In the genomic region with DNA sequence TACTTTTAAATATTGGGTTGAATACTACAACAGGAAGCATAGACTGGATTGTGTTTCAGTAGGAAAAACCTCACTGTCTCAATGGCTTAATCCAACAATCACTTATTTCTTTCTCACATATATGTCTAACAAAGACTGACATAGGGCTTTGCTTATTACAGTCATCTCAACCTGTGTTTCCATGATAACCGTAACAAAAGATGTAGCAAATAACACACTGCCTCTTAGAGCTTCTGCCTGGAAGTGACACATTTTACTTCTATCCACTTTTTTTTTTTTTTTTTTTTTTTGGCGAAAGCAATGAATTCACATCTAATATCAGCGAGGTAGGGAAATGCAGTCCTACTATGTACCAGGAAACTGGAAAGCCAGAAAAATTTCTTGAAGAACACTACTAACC, we compare ENCODE assay signal across 18 cellular contexts.
A peak's percentile ranks its signal among the peaks of the same experiment; 100 is the strongest.
DNase-seq lines count a peak whose midpoint lies in the region; ATAC-seq, FAIRE-seq and TF ChIP-seq lines count a peak whose summit lies in the region.
"Had no signal": no experiment of that assay in that cellular context is flagged by ENCODE, and none has a peak within 500 bp of the region (broad histone marks: within the 10 kb centered on the region; RNA-seq: fewer than 3 reads in every experiment).

No MANE protein-coding gene starts in this region.

- peak overlapping the region; percentile 70 for H3K27ac Mint-ChIP-seq in HFFc6
- H3K27ac Mint-ChIP-seq: B cell, IgD-negative memory B cell, nephron had no signal

- no peak overlapping the region for H3K9ac ChIP-seq in kidney (ENCODE audit: low read length in 2 of 2)

- no peak for FAIRE-seq in kidney (lab: Jason Lieb, UNC)
- FAIRE-seq: bronchial epithelial cell had no signal

- H3K36me3 ChIP-seq in RWPE2 (ENCODE audit: low read depth), result no peaks in the 10 kb centered on the region
- H3K36me3 ChIP-seq in kidney (ENCODE audit: control insufficient read depth in 1 of 2, insufficient read depth in 2 of 2, low read length in 2 of 2), result no peaks in the 10 kb centered on the region

- H3K4me3 Mint-ChIP-seq in HFFc6, result peak overlapping the region; percentile 23; the same call in 1 of the 2 replicates
- no peak overlapping the region for H3K4me3 Mint-ChIP-seq in activated T-cell treated with anti-CD3 and anti-CD28 coated beads, Interleukin-2, amount 50 U/mL, for 4 hours
- H3K4me3 Mint-ChIP-seq: activated naive CD8-positive, alpha-beta T cell treated with anti-CD3 and anti-CD28 coated beads for 36 hours; B cell; IgD-negative memory B cell; nephron had no signal

- H3K27me3 ChIP-seq in RWPE2 (ENCODE audit: insufficient read depth, poor library complexity, severe bottlenecking) (no peaks in the 10 kb centered on the region), foreskin keratinocyte (no peaks in the 10 kb centered on the region)

- H3K4me3 ChIP-seq in RWPE2 (ENCODE audit: severe bottlenecking) (no peak overlapping the region), kidney (ENCODE audit: low read length in 2 of 2) (no peak overlapping the region)

- ATAC-seq in RWPE2 (ENCODE audit: low read depth), result no peak
- ATAC-seq in foreskin keratinocyte, result peak; percentile 41
- ATAC-seq in activated T-cell treated with anti-CD3 and anti-CD28 coated beads, Interleukin-2, amount 50 U/mL, for 4 hours, result no peak
- ATAC-seq: sciatic nerve had no signal

- no peaks in the 10 kb centered on the region for H3K36me3 Mint-ChIP-seq in HFFc6 (ENCODE audit: low read depth)
- no peaks in the 10 kb centered on the region for H3K36me3 Mint-ChIP-seq in activated T-cell treated with anti-CD3 and anti-CD28 coated beads, Interleukin-2, amount 50 U/mL, for 4 hours (ENCODE audit: insufficient read depth)
- H3K36me3 Mint-ChIP-seq: IgD-negative memory B cell had no signal

- intact Hi-C loops in kidney (cut with DNase I), result no loop called here

- TF ChIP-seq CTCF in HFFc6 (IDR thresholded peaks at IDR 0.05) (peak; percentile 19), RWPE2 (IDR thresholded peaks at IDR 0.05; ENCODE audit: poor library complexity, severe bottlenecking) (no peak), foreskin keratinocyte (conservative IDR thresholded peaks at IDR 0.05) (peak; percentile 41), kidney (IDR thresholded peaks at IDR 0.05; ENCODE audit: borderline replicate concordance, extremely low read depth, insufficient read depth) (no peak)

- H3K27ac ChIP-seq in RWPE2 (ENCODE audit: poor library complexity, severe bottlenecking) (peak overlapping the region; percentile 96), foreskin keratinocyte (no peak overlapping the region), kidney (ENCODE audit: low read depth in 2 of 2, low read length in 2 of 2) (no peak overlapping the region)

- H3K9me3 ChIP-seq in RWPE2 (ENCODE audit: severe bottlenecking) (no peaks in the 10 kb centered on the region), kidney (ENCODE audit: control insufficient read depth in 1 of 2, low read length in 2 of 2) (no peaks in the 10 kb centered on the region)
- H3K9me3 ChIP-seq: Caco-2 had no signal

- no peaks in the 10 kb centered on the region for H3K9me3 Mint-ChIP-seq in HFFc6
- H3K9me3 Mint-ChIP-seq in activated T-cell treated with anti-CD3 and anti-CD28 coated beads, Interleukin-2, amount 50 U/mL, for 4 hours, result no peaks in the 10 kb centered on the region
- H3K9me3 Mint-ChIP-seq: IgD-negative memory B cell, nephron had no signal

- peaks cover 52% of the 10 kb centered on the region for H3K4me1 ChIP-seq in RWPE2 (ENCODE audit: insufficient read depth, poor library complexity, severe bottlenecking)
- peaks cover 49% of the 10 kb centered on the region for H3K4me1 ChIP-seq in foreskin keratinocyte
- no peaks in the 10 kb centered on the region for H3K4me1 ChIP-seq in kidney (ENCODE audit: control insufficient read depth in 1 of 2, insufficient read depth in 1 of 2, low read depth in 1 of 2, low read length in 2 of 2)
- H3K4me1 ChIP-seq: Caco-2 had no signal

- DNase-seq in ELR (ENCODE audit: low read depth) (peak; percentile 53), HFFc6 (peak; percentile 16), RWPE2 (ENCODE audit: low spot score) (no peak), foreskin keratinocyte (peak in 1 of 2 donors; percentile 48), kidney (no peak), Kasumi-1 (lab: John Stamatoyannopoulos, UW) (no peak), SK-N-DZ (ENCODE audit: low spot score) (no peak)
- no peak for DNase-seq in activated T-cell treated with anti-CD3 and anti-CD28 coated beads, Interleukin-2, amount 50 U/mL, for 4 hours
- DNase-seq: activated CD4-positive, alpha-beta T cell treated with anti-CD3 and anti-CD28 coated beads for 4 hours; activated naive CD8-positive, alpha-beta T cell treated with anti-CD3 and anti-CD28 coated beads for 36 hours; Caco-2; NCI-H187 treated with DMSO at 0.1 percent for 48 hours; posterior cingulate gyrus had no signal

- H3K4me1 Mint-ChIP-seq in HFFc6 (ENCODE audit: low read depth), result peaks cover 85% of the 10 kb centered on the region
- H3K4me1 Mint-ChIP-seq in activated T-cell treated with anti-CD3 and anti-CD28 coated beads, Interleukin-2, amount 50 U/mL, for 4 hours (ENCODE audit: low read depth), result peaks cover 29% of the 10 kb centered on the region
- H3K4me1 Mint-ChIP-seq: nephron had no signal

- H3K27me3 Mint-ChIP-seq in HFFc6 (ENCODE audit: insufficient read depth), result no peaks in the 10 kb centered on the region
- peaks cover 2% of the 10 kb centered on the region for H3K27me3 Mint-ChIP-seq in activated T-cell treated with anti-CD3 and anti-CD28 coated beads, Interleukin-2, amount 50 U/mL, for 4 hours (ENCODE audit: low read depth)
- H3K27me3 Mint-ChIP-seq: B cell, IgD-negative memory B cell had no signal

Comparison
In these comparisons a context has a peak if more than half of its experiments do, and no peak if none do; other contexts are left out.
1. DNase-seq: peak in ELR (single experiment) and HFFc6 (single experiment); none in RWPE2 (single experiment), kidney (single experiment), activated T-cell treated with anti-CD3 and anti-CD28 coated beads, Interleukin-2, amount 50 U/mL, for 4 hours (single experiment), Kasumi-1 (0 of 2) and SK-N-DZ (single experiment).
2. CTCF ChIP-seq: peak in HFFc6 (single experiment) and foreskin keratinocyte (single experiment); none in RWPE2 (single experiment) and kidney (single experiment).